Comparison of ENCODE assay signal across 20 cellular contexts in the genomic region with DNA sequence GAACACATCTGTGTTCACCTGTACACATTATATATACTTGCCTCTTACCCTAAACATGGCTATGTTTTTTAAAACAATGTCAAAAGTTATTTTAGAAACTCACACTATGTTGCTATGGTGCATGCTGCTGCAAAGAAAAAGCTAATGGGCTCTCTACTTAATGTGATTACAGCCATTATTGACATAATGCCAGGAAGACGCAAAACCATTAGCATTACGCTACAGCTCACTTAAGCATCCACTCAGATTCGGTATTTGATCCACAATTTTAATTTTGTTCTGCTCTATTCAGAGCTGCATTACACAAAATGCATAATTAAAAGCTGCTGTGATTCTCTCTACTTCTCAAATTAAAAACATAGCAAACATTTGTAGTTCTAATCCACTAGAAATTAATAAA.
"Had no signal": no experiment of that assay in that cellular context is flagged by ENCODE, and none has a peak within 500 bp of the region (broad histone marks: within the 10 kb centered on the region; RNA-seq: fewer than 3 reads in every experiment).

No MANE protein-coding gene starts in this region.

- H3K27ac Mint-ChIP-seq: activated CD8-positive, alpha-beta T cell treated with anti-CD3 and anti-CD28 coated beads for 36 hours; activated naive CD8-positive, alpha-beta T cell treated with anti-CD3 and anti-CD28 coated beads for 36 hours; activated T-helper 17 cell treated with anti-CD3 and anti-CD28 coated beads, Interleukin-2, amount 50 U/mL, for 72 hours; dendritic cell treated with granulocyte-macrophage colony-stimulating factor and Interleukin-4, amounts not matched to agents 40 ng/mL and 50 ng/mL, for 4 days; naive thymus-derived CD4-positive, alpha-beta T cell; neural progenitor cell; type B pancreatic cell had no signal

- DNase-seq: activated CD4-positive, alpha-beta T cell treated with anti-CD3 and anti-CD28 coated beads for 48 hours; activated CD4-positive, CD25-positive, alpha-beta regulatory T cell; activated CD8-positive, alpha-beta T cell treated with anti-CD3 and anti-CD28 coated beads for 36 hours; activated naive CD4-positive, alpha-beta T cell; activated naive CD8-positive, alpha-beta T cell treated with anti-CD3 and anti-CD28 coated beads for 36 hours; activated T-cell treated with anti-CD3 and anti-CD28 coated beads, Interleukin-2, amount 50 U/mL, for 1 hour; amniotic stem cell; effector CD8-positive, alpha-beta T cell; mesenchymal stem cell; naive thymus-derived CD4-positive, alpha-beta T cell; ovary; right lobe of liver; small intestine; stimulated activated CD4-positive, alpha-beta T cell treated with anti-CD3 and anti-CD28 coated beads, Interleukin-4, amount 100 ng/mL, for 1 hour; stomach had no signal

- H3K27me3 Mint-ChIP-seq: activated CD8-positive, alpha-beta T cell treated with anti-CD3 and anti-CD28 coated beads for 36 hours; activated T-helper 17 cell treated with anti-CD3 and anti-CD28 coated beads, Interleukin-2, amount 50 U/mL, for 72 hours; dendritic cell treated with granulocyte-macrophage colony-stimulating factor and Interleukin-4, amounts not matched to agents 40 ng/mL and 50 ng/mL, for 4 days; type B pancreatic cell had no signal

- H3K4me1 Mint-ChIP-seq: activated naive CD8-positive, alpha-beta T cell treated with anti-CD3 and anti-CD28 coated beads for 36 hours; activated T-helper 17 cell treated with anti-CD3 and anti-CD28 coated beads, Interleukin-2, amount 50 U/mL, for 72 hours; naive thymus-derived CD4-positive, alpha-beta T cell had no signal

- H3K36me3 Mint-ChIP-seq: activated naive CD8-positive, alpha-beta T cell treated with anti-CD3 and anti-CD28 coated beads for 36 hours; naive thymus-derived CD4-positive, alpha-beta T cell had no signal

- ATAC-seq: activated CD8-positive, alpha-beta T cell treated with anti-CD3 and anti-CD28 coated beads for 36 hours; activated T-helper 17 cell treated with anti-CD3 and anti-CD28 coated beads, Interleukin-2, amount 50 U/mL, for 72 hours; esophagus mucosa; naive thymus-derived CD4-positive, alpha-beta T cell; right lobe of liver had no signal

- H3K4me3 Mint-ChIP-seq: activated CD8-positive, alpha-beta T cell treated with anti-CD3 and anti-CD28 coated beads for 36 hours; activated naive CD8-positive, alpha-beta T cell treated with anti-CD3 and anti-CD28 coated beads for 36 hours; activated T-helper 17 cell treated with anti-CD3 and anti-CD28 coated beads, Interleukin-2, amount 50 U/mL, for 72 hours; dendritic cell treated with granulocyte-macrophage colony-stimulating factor and Interleukin-4, amounts not matched to agents 40 ng/mL and 50 ng/mL, for 4 days; naive thymus-derived CD4-positive, alpha-beta T cell; neural progenitor cell; type B pancreatic cell had no signal

- H3K9me3 Mint-ChIP-seq: activated CD8-positive, alpha-beta T cell treated with anti-CD3 and anti-CD28 coated beads for 36 hours; activated naive CD8-positive, alpha-beta T cell treated with anti-CD3 and anti-CD28 coated beads for 36 hours; type B pancreatic cell had no signal
